8 cellular contexts compared by ENCODE assay signal in genomic region chr19:18700501-18701249, GRCh38. TPM values are rescaled to one million over a fixed set of nuclear protein-coding genes. Genes with fewer than 3 reads are reported as not detected.
A peak's percentile ranks its signal among the peaks of the same experiment; 100 is the strongest.
DNase-seq lines count a peak whose midpoint lies in the region; ATAC-seq and TF ChIP-seq lines count a peak whose summit lies in the region.

No MANE protein-coding gene starts in this region.

- peak overlapping the region; percentile 66 for H3K4me3 ChIP-seq in endodermal cell (ENCODE audit: low read length)
- peak overlapping the region; percentile 54 to 76 for H3K4me3 ChIP-seq in mucosa of rectum (ENCODE audit: low read length in 2 of 2)

- WGBS in endodermal cell (ENCODE audit: insufficient coverage in 1 of 2, insufficient read length in 1 of 2), 2 experiments: 13 to 21% methylated on average over 22 to 35 of the region's 35 CpGs

- H3K36me3 Mint-ChIP-seq in endodermal cell (ENCODE audit: low read depth): no peaks in the 10 kb centered on the region

- H3K9me3 Mint-ChIP-seq in endodermal cell: no peaks in the 10 kb centered on the region

- DNase-seq in GM10266 (ENCODE audit: extremely low spot score) (peak; percentile 81), NCI-H446 treated with DMSO at 0.1 percent for 48 hours (lab: John Stamatoyannopoulos, UW) (peak; percentile 67), endodermal cell (peak; percentile 87)
- DNase-seq in activated CD8-positive, alpha-beta memory T cell treated with anti-CD3 and anti-CD28 coated beads, Interleukin-2, amount 50 U/mL, for 1 hour (ENCODE audit: extremely low read depth): peak; percentile 19
- DNase-seq in stimulated activated CD8-positive, alpha-beta memory T cell treated with anti-CD3 and anti-CD28 coated beads, Interleukin-4, amount 100 ng/mL, for 4 hours (ENCODE audit: low read depth in 2 of 2, low spot score in 1 of 2): peak; percentile 33 to 40

- H3K4me1 Mint-ChIP-seq in endodermal cell: peaks cover 13% of the 10 kb centered on the region

- TF ChIP-seq CTCF in GM10266 (IDR thresholded peaks at IDR 0.05; ENCODE audit: control insufficient read depth, insufficient read depth, low read depth, missing control alignments) (no peak), endodermal cell (conservative IDR thresholded peaks at IDR 0.05) (no peak)

- H3K27ac Mint-ChIP-seq in endodermal cell: peak overlapping the region; percentile 58

- no peak overlapping the region for H3K27ac ChIP-seq in endodermal cell (ENCODE audit: low read depth, low read length)
- peak overlapping the region; percentile 63 to 78 for H3K27ac ChIP-seq in mucosa of rectum (ENCODE audit: low read depth in 2 of 2, low read length in 2 of 2)

- H3K9ac ChIP-seq in endodermal cell (ENCODE audit: extremely low read depth, low read length, poor library complexity, severe bottlenecking): no peak overlapping the region
- peak overlapping the region; percentile 58 to 63 for H3K9ac ChIP-seq in mucosa of rectum (ENCODE audit: low read depth in 1 of 2, low read length in 2 of 2)

- H3K36me3 ChIP-seq in endodermal cell (ENCODE audit: control insufficient read depth, insufficient read depth, low read length) (no peaks in the 10 kb centered on the region), mucosa of rectum (ENCODE audit: control insufficient read depth in 2 of 2, insufficient read depth in 2 of 2, low read length in 2 of 2) (no peaks in the 10 kb centered on the region)

- peaks cover 6% of the 10 kb centered on the region for H3K27me3 Mint-ChIP-seq in endodermal cell (ENCODE audit: insufficient read depth)

- H3K27me3 ChIP-seq in endodermal cell (ENCODE audit: control insufficient read depth, insufficient read depth, low read length, poor library complexity, severe bottlenecking): no peaks in the 10 kb centered on the region
- H3K27me3 ChIP-seq in mucosa of rectum (ENCODE audit: control insufficient read depth in 2 of 2, insufficient read depth in 2 of 2, low read length in 2 of 2): no peaks in the 10 kb centered on the region

- peak overlapping the region; percentile 49 for H3K4me3 Mint-ChIP-seq in endodermal cell

- H3K9me3 ChIP-seq in endodermal cell (ENCODE audit: control insufficient read depth, low read length): no peaks in the 10 kb centered on the region
- H3K9me3 ChIP-seq in mucosa of rectum (ENCODE audit: control insufficient read depth in 2 of 2, low read length in 2 of 2): no peaks in the 10 kb centered on the region

- ATAC-seq in HG02798 (IDR thresholded peaks at IDR 0.05; ENCODE audit: poor library complexity, unreplicated experiment): peak; percentile 77
- no peak for ATAC-seq in HG03469 (IDR thresholded peaks at IDR 0.05; ENCODE audit: unreplicated experiment)

- H3K4me1 ChIP-seq in endodermal cell (ENCODE audit: control insufficient read depth, insufficient read depth, low read length) (peaks cover 8% of the 10 kb centered on the region), mucosa of rectum (ENCODE audit: control insufficient read depth in 2 of 2, insufficient read depth in 2 of 2, low read length in 2 of 2) (peaks cover 12 to 23% of the 10 kb centered on the region in 2 donors)

RNA-seq across cellular contexts. Expression of gene CRTC1, which starts 17.2 kb away (rescaled TPM):
- total RNA-seq in endodermal cell: 10 to 100 TPM; 26.6 to 29.7 TPM
- polyA plus RNA-seq in endodermal cell (2013, experiment 1 of 2): 20.4 TPM
- polyA plus RNA-seq in endodermal cell (2013, experiment 2 of 2): 17.5 TPM

Comparison
In these comparisons a context has a peak if more than half of its experiments do, and no peak if none do; other contexts are left out.
1. DNase-seq: peak in every context shown above with its lines; median percentile 87 in endodermal cell; 81 in GM10266; 67 in NCI-H446 treated with DMSO at 0.1 percent for 48 hours; 36 in stimulated activated CD8-positive, alpha-beta memory T cell treated with anti-CD3 and anti-CD28 coated beads, Interleukin-4, amount 100 ng/mL, for 4 hours; 19 in activated CD8-positive, alpha-beta memory T cell treated with anti-CD3 and anti-CD28 coated beads, Interleukin-2, amount 50 U/mL, for 1 hour.